In the genomic region with DNA sequence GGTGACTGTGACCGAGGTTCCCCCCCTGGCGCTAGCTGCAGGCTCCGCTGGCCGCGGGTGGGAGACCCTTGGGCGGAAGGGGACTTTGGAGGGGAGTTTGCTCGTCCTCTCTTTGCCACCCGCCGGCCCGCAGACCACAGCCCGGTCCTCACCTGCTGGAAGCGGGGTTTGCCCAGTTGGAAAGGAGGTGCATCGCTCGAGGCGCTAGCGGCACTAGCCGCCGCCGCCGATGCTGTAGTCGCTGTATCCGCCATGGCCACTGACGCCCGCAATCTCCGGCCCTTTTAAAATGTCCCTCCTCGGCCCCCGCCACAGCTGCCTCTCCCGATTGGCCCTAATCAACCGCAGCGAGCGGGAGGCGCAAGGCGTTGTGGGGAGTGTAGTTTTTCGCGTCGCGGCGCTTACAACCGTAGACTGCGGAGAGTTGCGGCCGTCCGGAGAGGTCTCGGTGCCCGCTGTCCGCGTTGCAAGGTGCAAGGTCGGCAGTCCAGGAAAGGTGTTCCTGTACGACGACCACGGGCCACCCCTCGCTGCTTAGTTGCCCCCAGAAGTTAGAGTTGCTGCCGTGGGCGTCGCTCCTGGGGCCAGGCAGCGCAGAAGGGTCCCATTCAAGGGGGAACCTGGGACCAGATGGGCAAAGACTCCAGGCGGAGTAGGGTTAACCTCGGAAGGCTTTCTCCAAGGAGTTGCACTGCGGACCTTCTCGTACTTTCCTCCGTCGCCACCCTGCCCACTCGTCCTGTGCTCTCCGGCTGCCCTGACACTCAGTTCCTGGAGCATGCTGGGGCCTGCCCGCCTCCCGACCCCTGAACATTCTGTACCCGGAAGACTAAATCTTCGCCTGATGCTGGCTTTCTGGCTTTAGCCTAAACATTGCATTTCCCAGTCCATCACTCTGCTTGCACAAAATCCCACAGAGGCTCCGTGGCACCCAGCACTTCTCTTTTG, we compare ENCODE assay signal across 1 cellular context.
TF ChIP-seq lines count a peak whose summit lies in the region.

A gene with protein sequence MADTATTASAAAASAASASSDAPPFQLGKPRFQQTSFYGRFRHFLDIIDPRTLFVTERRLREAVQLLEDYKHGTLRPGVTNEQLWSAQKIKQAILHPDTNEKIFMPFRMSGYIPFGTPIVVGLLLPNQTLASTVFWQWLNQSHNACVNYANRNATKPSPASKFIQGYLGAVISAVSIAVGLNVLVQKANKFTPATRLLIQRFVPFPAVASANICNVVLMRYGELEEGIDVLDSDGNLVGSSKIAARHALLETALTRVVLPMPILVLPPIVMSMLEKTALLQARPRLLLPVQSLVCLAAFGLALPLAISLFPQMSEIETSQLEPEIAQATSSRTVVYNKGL (minus strand): TSS at position 261 of the 948 bp plus-strand sequence. CDS start 7 bp downstream, at position 254.

TF ChIP-seq in K562, 482 proteins besides CTCF, POLR2A, EP300 and RAD21 (continued from another document and continues in another):
- TF ChIP-seq, protein P1, sequence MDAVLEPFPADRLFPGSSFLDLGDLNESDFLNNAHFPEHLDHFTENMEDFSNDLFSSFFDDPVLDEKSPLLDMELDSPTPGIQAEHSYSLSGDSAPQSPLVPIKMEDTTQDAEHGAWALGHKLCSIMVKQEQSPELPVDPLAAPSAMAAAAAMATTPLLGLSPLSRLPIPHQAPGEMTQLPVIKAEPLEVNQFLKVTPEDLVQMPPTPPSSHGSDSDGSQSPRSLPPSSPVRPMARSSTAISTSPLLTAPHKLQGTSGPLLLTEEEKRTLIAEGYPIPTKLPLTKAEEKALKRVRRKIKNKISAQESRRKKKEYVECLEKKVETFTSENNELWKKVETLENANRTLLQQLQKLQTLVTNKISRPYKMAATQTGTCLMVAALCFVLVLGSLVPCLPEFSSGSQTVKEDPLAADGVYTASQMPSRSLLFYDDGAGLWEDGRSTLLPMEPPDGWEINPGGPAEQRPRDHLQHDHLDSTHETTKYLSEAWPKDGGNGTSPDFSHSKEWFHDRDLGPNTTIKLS (IDR thresholded peaks at IDR 0.05; ENCODE audit: borderline replicate concordance, low read depth) = peak; percentile 71; the same call in 1 of the 2 replicates
- TF ChIP-seq ZNF311 (CRISPR knock-in tag; IDR thresholded peaks at IDR 0.05) (no peak), TRIM24 (IDR thresholded peaks at IDR 0.05) (peak in 1 of 2 experiments; percentile 22; a peak in 1 of 4 replicates), ZBTB7A (IDR thresholded peaks at IDR 0.05; ENCODE audit: borderline replicate concordance, control insufficient read depth, low read depth, low read length) (peak; percentile 79; the same call in 1 of the 2 replicates), TAF9B (IDR thresholded peaks at IDR 0.05; ENCODE audit: partially characterized antibody) (peak; percentile 82), RBM34 (IDR thresholded peaks at IDR 0.05; ENCODE audit: borderline replicate concordance, insufficient read depth, low read length) (no peak), DPF2 (IDR thresholded peaks at IDR 0.05) (peak; percentile 27; the same call in 1 of the 2 replicates), TCF7L2 (IDR thresholded peaks at IDR 0.05; ENCODE audit: low read depth, low read length) (no peak), MXD1 (CRISPR knock-in tag; IDR thresholded peaks at IDR 0.05; ENCODE audit: borderline replicate concordance, poor library complexity, severe bottlenecking) (no peak), ZNF77 (CRISPR knock-in tag; IDR thresholded peaks at IDR 0.05) (no peak), NFXL1 (CRISPR knock-in tag; IDR thresholded peaks at IDR 0.05) (no peak), MCM7 (IDR thresholded peaks at IDR 0.05) (no peak), FOSL1 (tag; conservative IDR thresholded peaks at IDR 0.05) (no peak), ZNF197 (CRISPR knock-in tag; IDR thresholded peaks at IDR 0.05; ENCODE audit: low read depth) (no peak), CTBP1 (IDR thresholded peaks at IDR 0.05; ENCODE audit: borderline replicate concordance) (peak; percentile 84), ETS2 (tag; IDR thresholded peaks at IDR 0.05; ENCODE audit: borderline replicate concordance, poor library complexity, severe bottlenecking) (no peak), REST (CRISPR knock-in tag; IDR thresholded peaks at IDR 0.05; ENCODE audit: low read depth) (no peak; the same call in 1 of the 2 replicates), ZNF830 (CRISPR knock-in tag; IDR thresholded peaks at IDR 0.05) (no peak), NCOA1 (IDR thresholded peaks at IDR 0.05; ENCODE audit: low read depth) (no peak), RFX7 (CRISPR knock-in tag; IDR thresholded peaks at IDR 0.05) (no peak), PURB (CRISPR knock-in tag; IDR thresholded peaks at IDR 0.05; ENCODE audit: low read depth) (no peak), CCNT2 (IDR thresholded peaks at IDR 0.05; ENCODE audit: borderline replicate concordance, extremely low read depth, insufficient read length, low read depth, low read length) (peak; percentile 68), RBFOX2 (IDR thresholded peaks at IDR 0.05; ENCODE audit: low read depth, low read length) (peak; percentile 95), HMBOX1 (IDR thresholded peaks at IDR 0.05) (no peak), NCOA4 (IDR thresholded peaks at IDR 0.05; ENCODE audit: partially characterized antibody) (no peak), CBFA2T2 (conservative IDR thresholded peaks at IDR 0.05) (no peak), PYGO2 (tag; IDR thresholded peaks at IDR 0.05) (no peak), ZNF347 (CRISPR knock-in tag; IDR thresholded peaks at IDR 0.05; ENCODE audit: low read depth) (no peak), RB1 (IDR thresholded peaks at IDR 0.05; ENCODE audit: low read depth) (peak; percentile 16; the same call in 1 of the 2 replicates), ZNF431 (CRISPR knock-in tag; IDR thresholded peaks at IDR 0.05) (no peak)
- TF ChIP-seq, protein P2, sequence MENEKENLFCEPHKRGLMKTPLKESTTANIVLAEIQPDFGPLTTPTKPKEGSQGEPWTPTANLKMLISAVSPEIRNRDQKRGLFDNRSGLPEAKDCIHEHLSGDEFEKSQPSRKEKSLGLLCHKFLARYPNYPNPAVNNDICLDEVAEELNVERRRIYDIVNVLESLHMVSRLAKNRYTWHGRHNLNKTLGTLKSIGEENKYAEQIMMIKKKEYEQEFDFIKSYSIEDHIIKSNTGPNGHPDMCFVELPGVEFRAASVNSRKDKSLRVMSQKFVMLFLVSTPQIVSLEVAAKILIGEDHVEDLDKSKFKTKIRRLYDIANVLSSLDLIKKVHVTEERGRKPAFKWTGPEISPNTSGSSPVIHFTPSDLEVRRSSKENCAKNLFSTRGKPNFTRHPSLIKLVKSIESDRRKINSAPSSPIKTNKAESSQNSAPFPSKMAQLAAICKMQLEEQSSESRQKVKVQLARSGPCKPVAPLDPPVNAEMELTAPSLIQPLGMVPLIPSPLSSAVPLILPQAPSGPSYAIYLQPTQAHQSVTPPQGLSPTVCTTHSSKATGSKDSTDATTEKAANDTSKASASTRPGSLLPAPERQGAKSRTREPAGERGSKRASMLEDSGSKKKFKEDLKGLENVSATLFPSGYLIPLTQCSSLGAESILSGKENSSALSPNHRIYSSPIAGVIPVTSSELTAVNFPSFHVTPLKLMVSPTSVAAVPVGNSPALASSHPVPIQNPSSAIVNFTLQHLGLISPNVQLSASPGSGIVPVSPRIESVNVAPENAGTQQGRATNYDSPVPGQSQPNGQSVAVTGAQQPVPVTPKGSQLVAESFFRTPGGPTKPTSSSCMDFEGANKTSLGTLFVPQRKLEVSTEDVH (IDR thresholded peaks at IDR 0.05; ENCODE audit: low read depth, partially characterized antibody) = no peak
- TF ChIP-seq, protein P3, sequence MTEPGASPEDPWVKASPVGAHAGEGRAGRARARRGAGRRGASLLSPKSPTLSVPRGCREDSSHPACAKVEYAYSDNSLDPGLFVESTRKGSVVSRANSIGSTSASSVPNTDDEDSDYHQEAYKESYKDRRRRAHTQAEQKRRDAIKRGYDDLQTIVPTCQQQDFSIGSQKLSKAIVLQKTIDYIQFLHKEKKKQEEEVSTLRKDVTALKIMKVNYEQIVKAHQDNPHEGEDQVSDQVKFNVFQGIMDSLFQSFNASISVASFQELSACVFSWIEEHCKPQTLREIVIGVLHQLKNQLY (CRISPR knock-in tag; conservative IDR thresholded peaks at IDR 0.05) = no peak
- TF ChIP-seq, protein P4, sequence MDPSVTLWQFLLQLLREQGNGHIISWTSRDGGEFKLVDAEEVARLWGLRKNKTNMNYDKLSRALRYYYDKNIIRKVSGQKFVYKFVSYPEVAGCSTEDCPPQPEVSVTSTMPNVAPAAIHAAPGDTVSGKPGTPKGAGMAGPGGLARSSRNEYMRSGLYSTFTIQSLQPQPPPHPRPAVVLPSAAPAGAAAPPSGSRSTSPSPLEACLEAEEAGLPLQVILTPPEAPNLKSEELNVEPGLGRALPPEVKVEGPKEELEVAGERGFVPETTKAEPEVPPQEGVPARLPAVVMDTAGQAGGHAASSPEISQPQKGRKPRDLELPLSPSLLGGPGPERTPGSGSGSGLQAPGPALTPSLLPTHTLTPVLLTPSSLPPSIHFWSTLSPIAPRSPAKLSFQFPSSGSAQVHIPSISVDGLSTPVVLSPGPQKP (CRISPR knock-in tag; IDR thresholded peaks at IDR 0.05) = no peak
- TF ChIP-seq, protein P5, sequence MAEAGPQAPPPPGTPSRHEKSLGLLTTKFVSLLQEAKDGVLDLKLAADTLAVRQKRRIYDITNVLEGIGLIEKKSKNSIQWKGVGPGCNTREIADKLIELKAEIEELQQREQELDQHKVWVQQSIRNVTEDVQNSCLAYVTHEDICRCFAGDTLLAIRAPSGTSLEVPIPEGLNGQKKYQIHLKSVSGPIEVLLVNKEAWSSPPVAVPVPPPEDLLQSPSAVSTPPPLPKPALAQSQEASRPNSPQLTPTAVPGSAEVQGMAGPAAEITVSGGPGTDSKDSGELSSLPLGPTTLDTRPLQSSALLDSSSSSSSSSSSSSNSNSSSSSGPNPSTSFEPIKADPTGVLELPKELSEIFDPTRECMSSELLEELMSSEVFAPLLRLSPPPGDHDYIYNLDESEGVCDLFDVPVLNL (CRISPR knock-in tag; IDR thresholded peaks at IDR 0.05; ENCODE audit: low read depth) = peak; percentile 83; the same call in 1 of the 2 replicates
- TF ChIP-seq, protein P6, sequence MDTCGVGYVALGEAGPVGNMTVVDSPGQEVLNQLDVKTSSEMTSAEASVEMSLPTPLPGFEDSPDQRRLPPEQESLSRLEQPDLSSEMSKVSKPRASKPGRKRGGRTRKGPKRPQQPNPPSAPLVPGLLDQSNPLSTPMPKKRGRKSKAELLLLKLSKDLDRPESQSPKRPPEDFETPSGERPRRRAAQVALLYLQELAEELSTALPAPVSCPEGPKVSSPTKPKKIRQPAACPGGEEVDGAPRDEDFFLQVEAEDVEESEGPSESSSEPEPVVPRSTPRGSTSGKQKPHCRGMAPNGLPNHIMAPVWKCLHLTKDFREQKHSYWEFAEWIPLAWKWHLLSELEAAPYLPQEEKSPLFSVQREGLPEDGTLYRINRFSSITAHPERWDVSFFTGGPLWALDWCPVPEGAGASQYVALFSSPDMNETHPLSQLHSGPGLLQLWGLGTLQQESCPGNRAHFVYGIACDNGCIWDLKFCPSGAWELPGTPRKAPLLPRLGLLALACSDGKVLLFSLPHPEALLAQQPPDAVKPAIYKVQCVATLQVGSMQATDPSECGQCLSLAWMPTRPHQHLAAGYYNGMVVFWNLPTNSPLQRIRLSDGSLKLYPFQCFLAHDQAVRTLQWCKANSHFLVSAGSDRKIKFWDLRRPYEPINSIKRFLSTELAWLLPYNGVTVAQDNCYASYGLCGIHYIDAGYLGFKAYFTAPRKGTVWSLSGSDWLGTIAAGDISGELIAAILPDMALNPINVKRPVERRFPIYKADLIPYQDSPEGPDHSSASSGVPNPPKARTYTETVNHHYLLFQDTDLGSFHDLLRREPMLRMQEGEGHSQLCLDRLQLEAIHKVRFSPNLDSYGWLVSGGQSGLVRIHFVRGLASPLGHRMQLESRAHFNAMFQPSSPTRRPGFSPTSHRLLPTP (IDR thresholded peaks at IDR 0.05; ENCODE audit: borderline replicate concordance, extremely low read depth, insufficient read length) = no peak
- TF ChIP-seq, protein P7, sequence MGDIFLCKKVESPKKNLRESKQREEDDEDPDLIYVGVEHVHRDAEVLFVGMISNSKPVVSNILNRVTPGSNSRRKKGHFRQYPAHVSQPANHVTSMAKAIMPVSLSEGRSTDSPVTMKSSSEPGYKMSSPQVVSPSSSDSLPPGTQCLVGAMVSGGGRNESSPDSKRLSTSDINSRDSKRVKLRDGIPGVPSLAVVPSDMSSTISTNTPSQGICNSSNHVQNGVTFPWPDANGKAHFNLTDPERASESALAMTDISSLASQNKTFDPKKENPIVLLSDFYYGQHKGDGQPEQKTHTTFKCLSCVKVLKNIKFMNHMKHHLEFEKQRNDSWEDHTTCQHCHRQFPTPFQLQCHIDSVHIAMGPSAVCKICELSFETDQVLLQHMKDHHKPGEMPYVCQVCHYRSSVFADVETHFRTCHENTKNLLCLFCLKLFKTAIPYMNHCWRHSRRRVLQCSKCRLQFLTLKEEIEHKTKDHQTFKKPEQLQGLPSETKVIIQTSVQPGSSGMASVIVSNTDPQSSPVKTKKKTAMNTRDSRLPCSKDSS (IDR thresholded peaks at IDR 0.05; ENCODE audit: low read depth, partially characterized antibody) = no peak
